Comparison of ENCODE assay signal across 13 cellular contexts in the genomic region with DNA sequence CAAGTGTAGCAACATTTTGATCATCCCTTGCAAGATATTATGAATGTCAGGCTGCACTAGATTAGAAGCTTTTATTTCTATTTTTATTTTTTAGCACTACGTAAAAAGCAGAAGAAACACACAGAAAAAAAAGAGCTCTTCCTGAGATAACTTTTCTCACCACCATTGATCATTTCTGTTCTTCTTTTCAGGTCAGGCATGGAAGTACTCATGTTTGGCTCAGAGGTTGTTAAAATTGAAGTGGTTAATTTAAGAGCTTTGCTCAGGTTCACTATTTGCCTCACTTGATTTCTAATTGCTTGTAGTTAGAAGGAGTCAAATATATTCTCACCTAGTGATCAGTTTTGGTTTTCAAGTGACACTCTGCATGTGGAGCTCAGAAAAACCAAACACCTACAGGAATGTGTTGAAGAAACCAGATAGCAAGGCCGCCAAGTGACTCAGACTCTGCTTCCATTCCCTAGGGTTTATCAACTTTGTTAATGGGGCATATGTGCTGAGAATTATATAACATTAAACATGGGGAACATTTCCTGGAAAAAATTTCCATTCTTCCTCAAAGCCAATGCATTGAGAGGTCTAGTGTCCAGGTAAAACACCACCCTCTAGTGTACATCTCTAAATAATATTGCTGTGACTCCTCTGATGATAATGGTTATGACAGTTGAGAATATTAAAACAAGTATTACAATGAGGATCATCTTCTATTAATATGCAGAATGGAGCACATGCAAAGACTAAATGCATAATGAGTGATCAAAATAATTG.
DNase-seq lines count a peak whose midpoint lies in the region; ATAC-seq, FAIRE-seq and TF ChIP-seq lines count a peak whose summit lies in the region.
"Had no signal": no experiment of that assay in that cellular context is flagged by ENCODE, and none has a peak within 500 bp of the region (broad histone marks: within the 10 kb centered on the region; RNA-seq: fewer than 3 reads in every experiment).

No MANE protein-coding gene starts in this region.

- H3K36me3 ChIP-seq in K562 (ENCODE audit: control insufficient read depth, insufficient read depth, low read length) (no peaks in the 10 kb centered on the region), prostate gland (no peaks in the 10 kb centered on the region)
- H3K36me3 ChIP-seq: neutrophil, SJCRH30 had no signal

- BruUV-seq in K562 (replicated peaks; lab: Mats Ljungman, UMichigan) = no TSS peak

- WGBS in K562 (ENCODE audit: insufficient coverage, low coverage, missing lambda C conversion rate) = 3% methylated on average over 2 of the region's 2 CpGs
- WGBS in prostate gland = 83% methylated on average over 2 of the region's 2 CpGs

- no peak overlapping the region for H3K4me2 ChIP-seq in K562 (ENCODE audit: insufficient read depth, low read length)

- TF ChIP-seq POLR2A in K562 (conservative IDR thresholded peaks at IDR 0.05) (no peak), prostate gland (IDR thresholded peaks at IDR 0.05) (no peak)

- TF ChIP-seq CTCF in K562 (IDR thresholded peaks at IDR 0.05 in 2 of 3, conservative IDR thresholded peaks at IDR 0.05 in 1 of 3; ENCODE audit: insufficient read depth in 2 of 3, low read depth in 1 of 3, low read length in 3 of 3) = peak in 1 of 3 experiments; percentile 36; a peak in 2 of 6 replicates
- peak in 3 of 4 experiments; percentile 6 to 17 (median 16) for TF ChIP-seq CTCF in prostate gland (IDR thresholded peaks at IDR 0.05)

- no peak overlapping the region for H3K9ac ChIP-seq in K562 (ENCODE audit: insufficient read depth in 1 of 2, low read depth in 2 of 2, low read length in 2 of 2)

- H3K4me1 ChIP-seq in K562 (replicated peaks in 1 of 2; ENCODE audit: control insufficient read depth in 2 of 2, insufficient read depth in 2 of 2, low read length in 2 of 2) (no peaks in the 10 kb centered on the region), prostate gland (replicated peaks) (no peaks in the 10 kb centered on the region)
- H3K4me1 ChIP-seq: SJCRH30 had no signal

- POLR2A ChIA-PET in K562 (lab: Yijun Ruan, JAX) = interaction anchor here (1.5 kb wide), 1 partner anchor 10 kb away, joined by 3 read pairs; no protein-coding TSS in a partner anchor

- no peak overlapping the region for H3K27ac ChIP-seq in K562 (ENCODE audit: extremely low read depth, low read depth, low read length)
- H3K27ac ChIP-seq in prostate gland = no peak overlapping the region
- H3K27ac ChIP-seq: HL-60, neutrophil, SJCRH30 had no signal

- no peak for TF ChIP-seq EP300 in Ishikawa (IDR thresholded peaks at IDR 0.05; ENCODE audit: borderline replicate concordance)
- no peak for TF ChIP-seq EP300 in K562 (IDR thresholded peaks at IDR 0.05; ENCODE audit: low read length)

- no peaks in the 10 kb centered on the region for H3K9me1 ChIP-seq in K562 (ENCODE audit: control insufficient read depth, insufficient read depth, low read length)

- no peaks in the 10 kb centered on the region for H3K79me2 ChIP-seq in K562 (ENCODE audit: control insufficient read depth, insufficient read depth, low read length)

- in situ Hi-C loops in K562 (cut with MboI) = no loop called here

- no peak overlapping the region for H2AFZ ChIP-seq in K562 (ENCODE audit: low read depth, low read length)

- H3K9me3 ChIP-seq in K562 (replicated peaks; ENCODE audit: control insufficient read depth, insufficient read depth, low read depth, low read length) (no peaks in the 10 kb centered on the region), prostate gland (no peaks in the 10 kb centered on the region)
- H3K9me3 ChIP-seq: neutrophil, SJCRH30 had no signal

- DNase-seq in NCI-H2029 treated with DMSO at 0.1 percent for 48 hours (lab: John Stamatoyannopoulos, UW) (peak; percentile 11), NCI-H2029 (lab: John Stamatoyannopoulos, UW) (no peak), K562 (ENCODE audit: extremely low read depth in 1 of 4, low spot score in 3 of 4) (peak in 2 of 4 experiments; percentile 4 to 5), prostate gland (ENCODE audit: low spot score) (no peak), NAMALWA (ENCODE audit: low spot score) (no peak), T1000 (lab: John Stamatoyannopoulos, UW) (no peak)
- no peak for DNase-seq in stimulated activated CD4-positive, alpha-beta T cell treated with anti-CD3 and anti-CD28 coated beads, Interleukin-4, amount 100 ng/mL, for 24 hours
- DNase-seq: activated T-cell treated with anti-CD3 and anti-CD28 coated beads, Interleukin-2, amount 50 U/mL, for 72 hours had no signal

- CTCF ChIA-PET in K562 (lab: Yijun Ruan, JAX; ENCODE audit: low intra/inter-chr PET ratio) = no interaction called here

- H3K27me3 ChIP-seq in K562 (ENCODE audit: control insufficient read depth in 2 of 2, insufficient read depth in 2 of 2, low read length in 2 of 2) = no peaks in the 10 kb centered on the region
- H3K27me3 ChIP-seq in prostate gland (replicated peaks; ENCODE audit: insufficient read depth) = no peaks in the 10 kb centered on the region
- H3K27me3 ChIP-seq: neutrophil, SJCRH30 had no signal

- TF ChIP-seq RAD21 in Ishikawa (IDR thresholded peaks at IDR 0.05; ENCODE audit: low read depth) = peak; percentile 40
- TF ChIP-seq RAD21 in K562 (CRISPR knock-in tag; conservative IDR thresholded peaks at IDR 0.05 in 1 of 2, IDR thresholded peaks at IDR 0.05 in 1 of 2) = peak; percentile 65 to 77

- intact Hi-C loops in K562 (cut with micrococcal nuclease) (loop anchor here (5.0 to 10.0 kb wide), 2 partner anchors 465 to 1003 kb away; no protein-coding TSS in a partner anchor), prostate gland (cut with DNase I) (no loop called here)

- ATAC-seq in K562 = 0 out of 3 replicates have a peak, but pooled peaks have one; percentile 44
- ATAC-seq: activated T-cell treated with anti-CD3 and anti-CD28 coated beads, Interleukin-2, amount 50 U/mL, for 72 hours; esophagus mucosa had no signal

- no peak for FAIRE-seq in K562 (lab: Jason Lieb, UNC)

- H3K4me3 ChIP-seq in K562 (no peak overlapping the region), prostate gland (no peak overlapping the region)
- H3K4me3 ChIP-seq: SJCRH30 had no signal

- H4K20me1 ChIP-seq in K562 (replicated peaks; ENCODE audit: control insufficient read depth, insufficient read depth, low read length) = no peaks in the 10 kb centered on the region

TF ChIP-seq in Ishikawa, 13 proteins besides CTCF, POLR2A, EP300 and RAD21 (continues in another document):
- no peak for TF ChIP-seq CEBPB (IDR thresholded peaks at IDR 0.05)
- no peak for TF ChIP-seq YY1 (IDR thresholded peaks at IDR 0.05; ENCODE audit: low read depth)
- no peak for TF ChIP-seq TAF1 (IDR thresholded peaks at IDR 0.05; ENCODE audit: low read depth)
- TF ChIP-seq, protein P1, sequence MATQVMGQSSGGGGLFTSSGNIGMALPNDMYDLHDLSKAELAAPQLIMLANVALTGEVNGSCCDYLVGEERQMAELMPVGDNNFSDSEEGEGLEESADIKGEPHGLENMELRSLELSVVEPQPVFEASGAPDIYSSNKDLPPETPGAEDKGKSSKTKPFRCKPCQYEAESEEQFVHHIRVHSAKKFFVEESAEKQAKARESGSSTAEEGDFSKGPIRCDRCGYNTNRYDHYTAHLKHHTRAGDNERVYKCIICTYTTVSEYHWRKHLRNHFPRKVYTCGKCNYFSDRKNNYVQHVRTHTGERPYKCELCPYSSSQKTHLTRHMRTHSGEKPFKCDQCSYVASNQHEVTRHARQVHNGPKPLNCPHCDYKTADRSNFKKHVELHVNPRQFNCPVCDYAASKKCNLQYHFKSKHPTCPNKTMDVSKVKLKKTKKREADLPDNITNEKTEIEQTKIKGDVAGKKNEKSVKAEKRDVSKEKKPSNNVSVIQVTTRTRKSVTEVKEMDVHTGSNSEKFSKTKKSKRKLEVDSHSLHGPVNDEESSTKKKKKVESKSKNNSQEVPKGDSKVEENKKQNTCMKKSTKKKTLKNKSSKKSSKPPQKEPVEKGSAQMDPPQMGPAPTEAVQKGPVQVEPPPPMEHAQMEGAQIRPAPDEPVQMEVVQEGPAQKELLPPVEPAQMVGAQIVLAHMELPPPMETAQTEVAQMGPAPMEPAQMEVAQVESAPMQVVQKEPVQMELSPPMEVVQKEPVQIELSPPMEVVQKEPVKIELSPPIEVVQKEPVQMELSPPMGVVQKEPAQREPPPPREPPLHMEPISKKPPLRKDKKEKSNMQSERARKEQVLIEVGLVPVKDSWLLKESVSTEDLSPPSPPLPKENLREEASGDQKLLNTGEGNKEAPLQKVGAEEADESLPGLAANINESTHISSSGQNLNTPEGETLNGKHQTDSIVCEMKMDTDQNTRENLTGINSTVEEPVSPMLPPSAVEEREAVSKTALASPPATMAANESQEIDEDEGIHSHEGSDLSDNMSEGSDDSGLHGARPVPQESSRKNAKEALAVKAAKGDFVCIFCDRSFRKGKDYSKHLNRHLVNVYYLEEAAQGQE (IDR thresholded peaks at IDR 0.05; ENCODE audit: low read depth) = no peak

TF ChIP-seq in K562, 482 proteins besides CTCF, POLR2A, EP300 and RAD21:
- TF ChIP-seq ZNF3 (CRISPR knock-in tag; IDR thresholded peaks at IDR 0.05) (no peak), DEAF1 (CRISPR knock-in tag; IDR thresholded peaks at IDR 0.05) (peak; percentile 59; the same call in 1 of the 2 replicates), COPS2 (conservative IDR thresholded peaks at IDR 0.05) (no peak), FIP1L1 (IDR thresholded peaks at IDR 0.05; ENCODE audit: low read depth, low read length, poor library complexity, severe bottlenecking) (no peak), ZNF232 (CRISPR knock-in tag; IDR thresholded peaks at IDR 0.05) (no peak)
TF ChIP-seq in K562: peak in this region for 1.
